Comparison of ENCODE assay signal across 31 cellular contexts in genomic region chr22:45804319-45804985, GRCh38.
DNase-seq lines count a peak whose midpoint lies in the region; ATAC-seq and TF ChIP-seq lines count a peak whose summit lies in the region.
"Had no signal": no experiment of that assay in that cellular context is flagged by ENCODE, and none has a peak within 500 bp of the region (broad histone marks: within the 10 kb centered on the region; RNA-seq: fewer than 3 reads in every experiment).

No MANE protein-coding gene starts in this region.

- peaks cover 4% of the 10 kb centered on the region for H4K20me1 ChIP-seq in PC-9 (ENCODE audit: insufficient read depth)

- POLR2A ChIA-PET in PC-9 (lab: Charles Lee; ENCODE audit: unreplicated experiment), result no interaction called here

- H3K27ac Mint-ChIP-seq in chondrocyte (ENCODE audit: unreplicated experiment) (peak overlapping the region; percentile 1), neural crest cell (ENCODE audit: unreplicated experiment) (peak overlapping the region; percentile 78)
- H3K27ac Mint-ChIP-seq: activated CD4-positive, alpha-beta T cell treated with anti-CD3 and anti-CD28 coated beads, Interleukin-2, amount 10 ng/mL, durations not matched to agents 7 days and 5 days; activated naive CD8-positive, alpha-beta T cell treated with anti-CD3 and anti-CD28 coated beads, Interleukin-2, amount 50 U/mL, for 24 hours; activated T-cell treated with anti-CD3 and anti-CD28 coated beads, Interleukin-2, amount 50 U/mL, for 24 hours; B cell; CD8-positive, alpha-beta T cell; memory B cell had no signal

- H3K36me3 Mint-ChIP-seq in chondrocyte (ENCODE audit: low read depth), result peaks cover 16% of the 10 kb centered on the region
- H3K36me3 Mint-ChIP-seq in neural crest cell (ENCODE audit: low read depth), result peaks cover 21% of the 10 kb centered on the region

- DNase-seq in PC-9, result no peak
- DNase-seq in chondrocyte (ENCODE audit: low spot score), result no peak
- DNase-seq in neural crest cell (ENCODE audit: low read depth, low spot score), result no peak
- DNase-seq in stimulated activated CD4-positive, alpha-beta T cell treated with anti-CD3 and anti-CD28 coated beads, Interleukin-4, amount 100 ng/mL, for 24 hours, result no peak
- no peak for DNase-seq in DMS53 (lab: John Stamatoyannopoulos, UW)
- DNase-seq in ascending aorta (ENCODE audit: low spot score in 2 of 2), result no peak
- DNase-seq: activated CD4-positive, alpha-beta T cell treated with anti-CD3 and anti-CD28 coated beads, Interleukin-2, amount 10 ng/mL, durations not matched to agents 7 days and 5 days; activated gamma-delta T cell treated with Interleukin-2 at 50 U/mL for 16 hours; activated naive CD8-positive, alpha-beta T cell treated with anti-CD3 and anti-CD28 coated beads, Interleukin-2, amount 50 U/mL, for 24 hours; activated T-cell treated with anti-CD3 and anti-CD28 coated beads, Interleukin-2, amount 50 U/mL, for 24 hours; CD8-positive, alpha-beta T cell; effector memory CD4-positive, alpha-beta T cell; hippocampal formation; left colon; naive B cell; NCI-H2029; NCI-H526; Peyer's patch; stimulated activated CD4-positive, alpha-beta T cell treated with anti-CD3 and anti-CD28 coated beads, Interleukin-1b, Interleukin-23, amount 100 ng/mL, for 48 hours; WERI-Rb-1 had no signal

- BruUV-seq in PC-9 (replicated peaks; lab: Mats Ljungman, UMichigan), result no TSS peak

- no peak for ATAC-seq in HG02840 (IDR thresholded peaks at IDR 0.05; ENCODE audit: low FRiP score, unreplicated experiment)
- ATAC-seq: activated naive CD8-positive, alpha-beta T cell treated with anti-CD3 and anti-CD28 coated beads, Interleukin-2, amount 50 U/mL, for 24 hours; CD8-positive, alpha-beta T cell; gastroesophageal sphincter; K562; left colon had no signal

- H3K4me2 ChIP-seq in PC-9, result peak overlapping the region; percentile 51; the same call in 1 of the 2 replicates

- H3K79me2 ChIP-seq in ACC112 (ENCODE audit: control insufficient read depth, insufficient read depth, low read length, unreplicated experiment), result no peaks in the 10 kb centered on the region
- peaks cover 17% of the 10 kb centered on the region for H3K79me2 ChIP-seq in PC-9 (ENCODE audit: low read depth)

- H3K9me3 ChIP-seq in PC-9 (ENCODE audit: insufficient read depth, low read depth) (peaks cover 2% of the 10 kb centered on the region; the same call in 1 of the 2 replicates), ascending aorta (no peaks in the 10 kb centered on the region)
- H3K9me3 ChIP-seq: esophagus muscularis mucosa, gastroesophageal sphincter, MG63, Peyer's patch, tibial nerve had no signal

- H3K27me3 Mint-ChIP-seq in chondrocyte (ENCODE audit: low read depth) (no peaks in the 10 kb centered on the region), neural crest cell (ENCODE audit: low read depth) (no peaks in the 10 kb centered on the region)
- H3K27me3 Mint-ChIP-seq: activated CD4-positive, alpha-beta T cell treated with anti-CD3 and anti-CD28 coated beads, Interleukin-2, amount 10 ng/mL, durations not matched to agents 7 days and 5 days; activated naive CD8-positive, alpha-beta T cell treated with anti-CD3 and anti-CD28 coated beads, Interleukin-2, amount 50 U/mL, for 24 hours; activated T-cell treated with anti-CD3 and anti-CD28 coated beads, Interleukin-2, amount 50 U/mL, for 24 hours; B cell; memory B cell; naive B cell had no signal

- intact Hi-C loops in PC-9 (cut with micrococcal nuclease; ENCODE audit: unreplicated experiment), result loop anchor here (2.0 kb wide), 1 partner anchor 20 kb away; no protein-coding TSS in a partner anchor
- intact Hi-C loops in ascending aorta (cut with DNase I), result no loop called here

- peaks cover 8% of the 10 kb centered on the region; the same call in 1 of the 2 replicates for H3K36me3 ChIP-seq in ACC112 (ENCODE audit: insufficient read depth, low read length)
- H3K36me3 ChIP-seq in PC-9 (ENCODE audit: low read depth), result peaks cover 44% of the 10 kb centered on the region
- H3K36me3 ChIP-seq in ascending aorta, result peaks cover 0 to 23% of the 10 kb centered on the region in 2 donors
- H3K36me3 ChIP-seq: Peyer's patch had no signal

- H3K4me1 ChIP-seq in ACC112 (ENCODE audit: control insufficient read depth, insufficient read depth, low read length, unreplicated experiment), result peaks cover 17% of the 10 kb centered on the region
- peaks cover 30% of the 10 kb centered on the region for H3K4me1 ChIP-seq in PC-9 (replicated peaks; ENCODE audit: insufficient read depth)
- H3K4me1 ChIP-seq in ascending aorta, result no peaks in the 10 kb centered on the region
- H3K4me1 ChIP-seq: Peyer's patch had no signal

- H3K4me3 ChIP-seq in ACC112 (ENCODE audit: low read depth, low read length) (no peak overlapping the region), PC-9 (no peak overlapping the region), ascending aorta (no peak overlapping the region)
- H3K4me3 ChIP-seq: coronary artery, esophagus muscularis mucosa, gastroesophageal sphincter, K562, MG63, Peyer's patch, skin epidermis, tibial nerve had no signal

- H3K27ac ChIP-seq in ACC112 (ENCODE audit: low read depth, low read length) (peak overlapping the region; percentile 69), PC-9 (peak overlapping the region; percentile 48), ascending aorta (no peak overlapping the region)
- H3K27ac ChIP-seq: coronary artery, esophagus muscularis mucosa, gastroesophageal sphincter, Peyer's patch, tibial nerve, WERI-Rb-1 had no signal

- no peak overlapping the region for H3K4me3 Mint-ChIP-seq in chondrocyte (ENCODE audit: unreplicated experiment)
- no peak overlapping the region for H3K4me3 Mint-ChIP-seq in neural crest cell
- H3K4me3 Mint-ChIP-seq: activated CD4-positive, alpha-beta T cell treated with anti-CD3 and anti-CD28 coated beads, Interleukin-2, amount 10 ng/mL, durations not matched to agents 7 days and 5 days; activated naive CD8-positive, alpha-beta T cell treated with anti-CD3 and anti-CD28 coated beads, Interleukin-2, amount 50 U/mL, for 24 hours; activated T-cell treated with anti-CD3 and anti-CD28 coated beads, Interleukin-2, amount 50 U/mL, for 24 hours; B cell; CD8-positive, alpha-beta T cell; memory B cell; naive B cell had no signal

- TF ChIP-seq CTCF in PC-9 (conservative IDR thresholded peaks at IDR 0.05) (no peak), chondrocyte (IDR thresholded peaks at IDR 0.05) (no peak), neural crest cell (conservative IDR thresholded peaks at IDR 0.05) (no peak), ascending aorta (IDR thresholded peaks at IDR 0.05) (no peak)

- no peaks in the 10 kb centered on the region for H3K27me3 ChIP-seq in ACC112 (ENCODE audit: insufficient read depth, low read length)
- no peaks in the 10 kb centered on the region for H3K27me3 ChIP-seq in PC-9 (ENCODE audit: insufficient read depth, low read depth)
- H3K27me3 ChIP-seq in ascending aorta, result no peaks in the 10 kb centered on the region
- H3K27me3 ChIP-seq: esophagus muscularis mucosa, gastroesophageal sphincter, MG63, Peyer's patch, tibial nerve had no signal

- H2AFZ ChIP-seq in ACC112 (ENCODE audit: low read length, unreplicated experiment), result no peak overlapping the region
- no peak overlapping the region for H2AFZ ChIP-seq in PC-9

- H3K9me3 Mint-ChIP-seq in chondrocyte (ENCODE audit: low read depth) (no peaks in the 10 kb centered on the region), neural crest cell (peaks cover 5% of the 10 kb centered on the region)
- H3K9me3 Mint-ChIP-seq: activated CD4-positive, alpha-beta T cell treated with anti-CD3 and anti-CD28 coated beads, Interleukin-2, amount 10 ng/mL, durations not matched to agents 7 days and 5 days; activated naive CD8-positive, alpha-beta T cell treated with anti-CD3 and anti-CD28 coated beads, Interleukin-2, amount 50 U/mL, for 24 hours; activated T-cell treated with anti-CD3 and anti-CD28 coated beads, Interleukin-2, amount 50 U/mL, for 24 hours; CD8-positive, alpha-beta T cell; memory B cell; naive B cell had no signal

- CTCF ChIA-PET in PC-9 (lab: Charles Lee), result no interaction called here

- H3F3A ChIP-seq in PC-9 (ENCODE audit: insufficient read depth, low read depth), result peaks cover 38% of the 10 kb centered on the region

- peaks cover 11% of the 10 kb centered on the region for H3K4me1 Mint-ChIP-seq in chondrocyte (ENCODE audit: low read depth)
- no peaks in the 10 kb centered on the region for H3K4me1 Mint-ChIP-seq in neural crest cell
- H3K4me1 Mint-ChIP-seq: B cell, memory B cell had no signal

- H3K9me2 ChIP-seq in PC-9 (ENCODE audit: insufficient read depth), result no peaks in the 10 kb centered on the region

Comparison
In these comparisons a context has a peak if more than half of its experiments do, and no peak if none do; other contexts are left out.
1. H3K27ac ChIP-seq: peak in ACC112 (single experiment) and PC-9 (single experiment); none in ascending aorta (0 of 2).